1 cellular context compared by ENCODE assay signal in genomic region chr2:216107760-216108159, GRCh38.
A peak's percentile ranks its signal among the peaks of the same experiment; 100 is the strongest.
TF ChIP-seq lines count a peak whose summit lies in the region.

No MANE protein-coding gene starts in this region.

TF ChIP-seq in HepG2, 621 proteins besides CTCF, POLR2A, EP300 and RAD21 (continues in another document):
- TF ChIP-seq TFDP2 (CRISPR knock-in tag; IDR thresholded peaks at IDR 0.05), result 0 out of 2 replicates have a peak, but pooled peaks have one; percentile 21
- 0 out of 2 replicates have a peak, but pooled peaks have one; percentile 9 for TF ChIP-seq HMGXB3 (CRISPR knock-in tag; IDR thresholded peaks at IDR 0.05; ENCODE audit: borderline replicate concordance)
- TF ChIP-seq PPARG (CRISPR knock-in tag; conservative IDR thresholded peaks at IDR 0.05), result peak; percentile 47; the same call in 1 of the 2 replicates
- TF ChIP-seq PREB (CRISPR knock-in tag; IDR thresholded peaks at IDR 0.05), result no peak
- TF ChIP-seq ZNF557 (CRISPR knock-in tag; IDR thresholded peaks at IDR 0.05), result no peak
- TF ChIP-seq MXD4 (CRISPR knock-in tag; IDR thresholded peaks at IDR 0.05), result 0 out of 2 replicates have a peak, but pooled peaks have one; percentile 5
- TF ChIP-seq MAZ (IDR thresholded peaks at IDR 0.05; ENCODE audit: borderline replicate concordance, low read depth, low read length), result no peak
- TF ChIP-seq MAZ (CRISPR knock-in tag; IDR thresholded peaks at IDR 0.05; ENCODE audit: low read depth), result peak; percentile 26; the same call in 1 of the 2 replicates
- TF ChIP-seq TAF1 (CRISPR knock-in tag; IDR thresholded peaks at IDR 0.05), result peak; percentile 44; the same call in 1 of the 2 replicates
- TF ChIP-seq ZBTB37 (CRISPR knock-in tag; IDR thresholded peaks at IDR 0.05), result no peak
- no peak for TF ChIP-seq CHCHD3 (CRISPR knock-in tag; IDR thresholded peaks at IDR 0.05)
- no peak for TF ChIP-seq CEBPB (IDR thresholded peaks at IDR 0.05; ENCODE audit: borderline replicate concordance, low read depth, low read length)
- TF ChIP-seq ZFP91 (CRISPR knock-in tag; IDR thresholded peaks at IDR 0.05; ENCODE audit: borderline replicate concordance), result 0 out of 2 replicates have a peak, but pooled peaks have one; percentile 26
- no peak for TF ChIP-seq DPF2 (CRISPR knock-in tag; IDR thresholded peaks at IDR 0.05; ENCODE audit: borderline replicate concordance, low read depth)
- no peak for TF ChIP-seq ZNF512B (CRISPR knock-in tag; IDR thresholded peaks at IDR 0.05; ENCODE audit: borderline replicate concordance)
- no peak for TF ChIP-seq FUBP1 (CRISPR knock-in tag; IDR thresholded peaks at IDR 0.05; ENCODE audit: borderline replicate concordance)
- TF ChIP-seq ZNF619 (CRISPR knock-in tag; IDR thresholded peaks at IDR 0.05), result no peak
- TF ChIP-seq DDIT3 (CRISPR knock-in tag; IDR thresholded peaks at IDR 0.05), result no peak
- TF ChIP-seq HNRNPLL (IDR thresholded peaks at IDR 0.05; ENCODE audit: low read depth, low read length, poor library complexity, severe bottlenecking), result peak; percentile 34
- TF ChIP-seq UBTF (CRISPR knock-in tag; IDR thresholded peaks at IDR 0.05), result peak; percentile 37; the same call in 1 of the 2 replicates
- TF ChIP-seq PHF21A (CRISPR knock-in tag; IDR thresholded peaks at IDR 0.05), result peak; percentile 36; the same call in 1 of the 2 replicates
- TF ChIP-seq ZNF235 (CRISPR knock-in tag; IDR thresholded peaks at IDR 0.05; ENCODE audit: borderline replicate concordance), result no peak
- TF ChIP-seq NFKB2 (CRISPR knock-in tag; IDR thresholded peaks at IDR 0.05; ENCODE audit: borderline replicate concordance), result no peak
- peak; percentile 61 for TF ChIP-seq SAP130 (CRISPR knock-in tag; IDR thresholded peaks at IDR 0.05; ENCODE audit: low read depth)
- TF ChIP-seq SNAPC5 (CRISPR knock-in tag; IDR thresholded peaks at IDR 0.05; ENCODE audit: borderline replicate concordance), result 0 out of 2 replicates have a peak, but pooled peaks have one; percentile 18
- TF ChIP-seq ONECUT2 (CRISPR knock-in tag; IDR thresholded peaks at IDR 0.05), result no peak
- TF ChIP-seq ZFAT (CRISPR knock-in tag; conservative IDR thresholded peaks at IDR 0.05), result no peak
- peak; percentile 55; the same call in 1 of the 2 replicates for TF ChIP-seq GATAD1 (CRISPR knock-in tag; IDR thresholded peaks at IDR 0.05)
- TF ChIP-seq ZNF572 (CRISPR knock-in tag; IDR thresholded peaks at IDR 0.05), result no peak
- no peak for TF ChIP-seq NFIB (CRISPR knock-in tag; IDR thresholded peaks at IDR 0.05; ENCODE audit: borderline replicate concordance)
- peak; percentile 69; the same call in 1 of the 2 replicates for TF ChIP-seq KMT2A (CRISPR knock-in tag; IDR thresholded peaks at IDR 0.05)
- TF ChIP-seq ZNF563 (CRISPR knock-in tag; IDR thresholded peaks at IDR 0.05), result no peak
- TF ChIP-seq LRRFIP1 (CRISPR knock-in tag; conservative IDR thresholded peaks at IDR 0.05), result no peak
- no peak; a peak in 1 of 4 replicates for TF ChIP-seq KLF16 (CRISPR knock-in tag; IDR thresholded peaks at IDR 0.05)
- no peak for TF ChIP-seq SP1 (IDR thresholded peaks at IDR 0.05)
- TF ChIP-seq SP1 (CRISPR knock-in tag; IDR thresholded peaks at IDR 0.05), result no peak
